9 cellular contexts compared by ENCODE assay signal in genomic region chrX:67544281-67544680, GRCh38. TPM values are rescaled to one million over a fixed set of nuclear protein-coding genes. Genes with fewer than 3 reads are reported as not detected.
DNase-seq lines count a peak whose midpoint lies in the region; ATAC-seq and TF ChIP-seq lines count a peak whose summit lies in the region.
"Had no signal": no experiment of that assay in that cellular context is flagged by ENCODE, and none has a peak within 500 bp of the region (broad histone marks: within the 10 kb centered on the region; RNA-seq: fewer than 3 reads in every experiment).

No MANE protein-coding gene starts in this region.

- POLR2A ChIA-PET in AG04450 (lab: Yijun Ruan, JAX) = no interaction called here
- POLR2A ChIA-PET in naive thymus-derived CD4-positive, alpha-beta T cell (lab: Charles Lee) = no interaction called here

- H3K36me3 ChIP-seq in MM.1S (replicated peaks; ENCODE audit: insufficient read depth, low read length) (no peaks in the 10 kb centered on the region), esophagus squamous epithelium (no peaks in the 10 kb centered on the region)
- H3K36me3 ChIP-seq in naive thymus-derived CD4-positive, alpha-beta T cell (ENCODE audit: control insufficient read depth in 2 of 3, insufficient read depth in 3 of 3, low read length in 3 of 3) = no peaks in the 10 kb centered on the region

- H3K4me1 Mint-ChIP-seq in naive thymus-derived CD4-positive, alpha-beta T cell = peaks cover 0 to 14% (median 5%) of the 10 kb centered on the region in 7 donors

- H3K9me3 Mint-ChIP-seq in naive thymus-derived CD4-positive, alpha-beta T cell = peaks cover 0 to 5% (median 0%) of the 10 kb centered on the region in 11 donors

- H3K9me2 ChIP-seq in MM.1S (replicated peaks; ENCODE audit: insufficient read depth, low read length) = no peaks in the 10 kb centered on the region

- DNase-seq in AG04450 (ENCODE audit: low read depth, low spot score) = no peak
- DNase-seq in MM.1S = peak; percentile 18
- no peak for DNase-seq in esophagus squamous epithelium (lab: John Stamatoyannopoulos, UW)
- no peak for DNase-seq in naive thymus-derived CD4-positive, alpha-beta T cell
- DNase-seq in DMS114 treated with DMSO at 0.1 percent for 48 hours (lab: John Stamatoyannopoulos, UW; ENCODE audit: unreplicated experiment) = no peak
- DNase-seq in DMS153 (lab: John Stamatoyannopoulos, UW) = no peak
- DNase-seq: T-helper 1 cell had no signal

- H2AFZ ChIP-seq in MM.1S (ENCODE audit: low read length) = peak overlapping the region; percentile 53; the same call in 1 of the 2 replicates

- H4K20me1 ChIP-seq in MM.1S (ENCODE audit: insufficient read depth, low read length) = no peaks in the 10 kb centered on the region

- no peaks in the 10 kb centered on the region for H3K79me2 ChIP-seq in MM.1S (ENCODE audit: low read length)

- H3K27ac Mint-ChIP-seq in naive thymus-derived CD4-positive, alpha-beta T cell = no peak overlapping the region

- WGBS in esophagus squamous epithelium, 2 donors = 21% methylated on average over 13 of the region's 21 CpGs; no CpG with 5 or more reads in 1 of the 2 donors

- H3F3A ChIP-seq in MM.1S (ENCODE audit: insufficient read depth, low read length) = no peaks in the 10 kb centered on the region

- intact Hi-C loops in esophagus squamous epithelium (cut with DNase I) = no loop called here
- intact Hi-C loops in naive thymus-derived CD4-positive, alpha-beta T cell (cut with micrococcal nuclease) = no loop called here

- H3K9me3 ChIP-seq in AG04450 (ENCODE audit: control insufficient read depth, insufficient read depth, low read length) (no peaks in the 10 kb centered on the region; the same call in 1 of the 2 replicates), MM.1S (replicated peaks; ENCODE audit: insufficient read depth, low read length) (no peaks in the 10 kb centered on the region), esophagus squamous epithelium (no peaks in the 10 kb centered on the region)
- H3K9me3 ChIP-seq in naive thymus-derived CD4-positive, alpha-beta T cell (ENCODE audit: control insufficient read depth in 2 of 3, low read length in 3 of 3) = no peaks in the 10 kb centered on the region

- TF ChIP-seq CTCF in AG04450 (IDR thresholded peaks at IDR 0.05; ENCODE audit: low read depth, low read length) (no peak), MM.1S (IDR thresholded peaks at IDR 0.05; ENCODE audit: low read length) (no peak), esophagus squamous epithelium (IDR thresholded peaks at IDR 0.05) (no peak)

- H3K9ac ChIP-seq in MM.1S (ENCODE audit: low read length) = no peak overlapping the region

- ATAC-seq in naive thymus-derived CD4-positive, alpha-beta T cell = no peak
- ATAC-seq in HG03135 (IDR thresholded peaks at IDR 0.05; ENCODE audit: unreplicated experiment) = no peak
- ATAC-seq in HG03280 (IDR thresholded peaks at IDR 0.05; ENCODE audit: unreplicated experiment) = no peak

- H3K36me3 Mint-ChIP-seq in naive thymus-derived CD4-positive, alpha-beta T cell = no peaks in the 10 kb centered on the region

- no peaks in the 10 kb centered on the region for H3K4me1 ChIP-seq in MM.1S (ENCODE audit: low read length)
- H3K4me1 ChIP-seq in esophagus squamous epithelium = peaks cover 0 to 34% (median 4%) of the 10 kb centered on the region in 3 donors
- H3K4me1 ChIP-seq in naive thymus-derived CD4-positive, alpha-beta T cell (ENCODE audit: control insufficient read depth in 2 of 2, insufficient read depth in 2 of 2, low read length in 2 of 2) = no peaks in the 10 kb centered on the region

- no peaks in the 10 kb centered on the region for H3K27me3 ChIP-seq in AG04450 (ENCODE audit: control insufficient read depth, insufficient read depth, low read length)
- H3K27me3 ChIP-seq in MM.1S (replicated peaks; ENCODE audit: insufficient read depth, low read length) = no peaks in the 10 kb centered on the region
- peaks cover 0 to 6% (median 2%) of the 10 kb centered on the region in 4 donors for H3K27me3 ChIP-seq in esophagus squamous epithelium
- H3K27me3 ChIP-seq in naive thymus-derived CD4-positive, alpha-beta T cell (ENCODE audit: control insufficient read depth in 2 of 2, insufficient read depth in 2 of 2, low read length in 2 of 2) = peaks cover 0 to 3% of the 10 kb centered on the region in 2 donors

- CTCF ChIA-PET in AG04450 (lab: Charles Lee) = interaction anchor here (0.5 to 1.0 kb wide), 3 partner anchors 205 to 1390 kb away, joined by 3 to 9 read pairs (median 3); no protein-coding TSS in a partner anchor
- CTCF ChIA-PET in naive thymus-derived CD4-positive, alpha-beta T cell (lab: Charles Lee) = no interaction called here

- peak overlapping the region in 9 of 10 donors; percentile 37 to 69 (median 60) for H3K4me3 Mint-ChIP-seq in naive thymus-derived CD4-positive, alpha-beta T cell

- H3K4me2 ChIP-seq in MM.1S (ENCODE audit: low read depth, low read length) = peak overlapping the region; percentile 83

- H3K4me3 ChIP-seq in AG04450 (ENCODE audit: low read depth, low read length) (peak overlapping the region; percentile 63), MM.1S (ENCODE audit: low read length) (peak overlapping the region; percentile 48), esophagus squamous epithelium (peak overlapping the region; percentile 32 to 66 (median 48))
- no peak overlapping the region for H3K4me3 ChIP-seq in naive thymus-derived CD4-positive, alpha-beta T cell (ENCODE audit: low read length)

- no peak for TF ChIP-seq POLR2A in esophagus squamous epithelium (IDR thresholded peaks at IDR 0.05)

- H3K27me3 Mint-ChIP-seq in naive thymus-derived CD4-positive, alpha-beta T cell = peaks cover 18 to 53% (median 38%) of the 10 kb centered on the region in 5 donors

- H3K27ac ChIP-seq in AG04450 (ENCODE audit: low read depth, low read length) (peak overlapping the region; percentile 77), MM.1S (ENCODE audit: low read length) (no peak overlapping the region), esophagus squamous epithelium (peak overlapping the region; percentile 42 to 68 (median 60))
- no peak overlapping the region for H3K27ac ChIP-seq in naive thymus-derived CD4-positive, alpha-beta T cell (ENCODE audit: low read depth, low read length)

RNA-seq across cellular contexts. Expression of gene AR, which starts 0.5 kb away (rescaled TPM):
- 11.6 and 13.1 TPM in 2 replicates for polyA plus RNA-seq in AG04450 (2011; rRNA removed)
- polyA minus RNA-seq in AG04450 (2011; rRNA and poly(A)+ RNA removed) = 34.0 and 36.4 TPM in 2 replicates
- 1 to 10 TPM in 3 of 4 donors, under 1 TPM in 1; 0.53 to 4.6 (median 1.9) TPM for total RNA-seq in esophagus squamous epithelium
- under 1 TPM in 3 of 5 experiments, not detected in 2; 0.03 to 0.39 (median 0.15) TPM for total RNA-seq in naive thymus-derived CD4-positive, alpha-beta T cell
- polyA plus RNA-seq in naive thymus-derived CD4-positive, alpha-beta T cell = not detected

Comparison
In these comparisons a context has a peak if more than half of its experiments do, and no peak if none do; other contexts are left out.
1. H3K27ac ChIP-seq: peak in AG04450 (single experiment) and esophagus squamous epithelium (4 of 4); none in MM.1S (single experiment) and naive thymus-derived CD4-positive, alpha-beta T cell (single experiment).